In the genomic region with DNA sequence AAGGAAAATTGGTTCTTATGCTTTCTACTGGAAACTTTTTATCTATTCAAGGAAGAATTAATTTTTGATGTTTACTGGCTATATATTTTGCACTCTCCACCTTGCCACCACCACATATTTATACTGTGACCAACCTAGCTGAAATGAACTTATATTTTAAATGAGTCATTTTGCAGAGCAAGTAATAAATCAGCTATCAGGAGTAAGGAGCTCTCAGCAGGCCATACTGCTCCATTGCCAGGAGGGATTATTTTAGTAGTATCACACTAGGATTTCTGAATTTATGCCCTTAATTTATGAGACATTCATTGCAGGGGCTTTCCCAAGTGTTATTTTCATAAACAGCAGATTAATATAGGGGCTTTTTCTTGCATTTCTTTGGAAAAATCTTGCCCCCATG, we compare ENCODE assay signal across 2 cellular contexts.
A peak's percentile ranks its signal among the peaks of the same experiment; 100 is the strongest.
TF ChIP-seq lines count a peak whose summit lies in the region.

No MANE protein-coding gene starts in this region.

TF ChIP-seq in HEK293, 187 proteins besides CTCF, POLR2A, EP300 and RAD21 (continued from another document):
- TF ChIP-seq, protein P1, sequence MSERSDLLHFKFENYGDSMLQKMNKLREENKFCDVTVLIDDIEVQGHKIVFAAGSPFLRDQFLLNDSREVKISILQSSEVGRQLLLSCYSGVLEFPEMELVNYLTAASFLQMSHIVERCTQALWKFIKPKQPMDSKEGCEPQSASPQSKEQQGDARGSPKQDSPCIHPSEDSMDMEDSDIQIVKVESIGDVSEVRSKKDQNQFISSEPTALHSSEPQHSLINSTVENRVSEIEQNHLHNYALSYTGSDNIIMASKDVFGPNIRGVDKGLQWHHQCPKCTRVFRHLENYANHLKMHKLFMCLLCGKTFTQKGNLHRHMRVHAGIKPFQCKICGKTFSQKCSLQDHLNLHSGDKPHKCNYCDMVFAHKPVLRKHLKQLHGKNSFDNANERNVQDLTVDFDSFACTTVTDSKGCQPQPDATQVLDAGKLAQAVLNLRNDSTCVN (tag by site-specific recombination; optimal IDR thresholded peaks at IDR 0.05) = no peak
- TF ChIP-seq ZIC2 (tag by site-specific recombination; IDR thresholded peaks at IDR 0.05) (0 out of 2 replicates have a peak, but pooled peaks have one; percentile 37), ZNF610 (tag by site-specific recombination; IDR thresholded peaks at IDR 0.05; ENCODE audit: borderline replicate concordance) (no peak), GLI2 (tag by site-specific recombination; IDR thresholded peaks at IDR 0.05; ENCODE audit: borderline replicate concordance, low read depth) (no peak), ZNF324 (tag by site-specific recombination; IDR thresholded peaks at IDR 0.05) (no peak)
TF ChIP-seq in HEK293: peak in this region for 2.

TF ChIP-seq in SK-N-SH treated with all-trans-retinoic acid at 6 μM for 48 hours, 23 proteins besides CTCF, POLR2A, EP300 and RAD21 (continued from another document):
- TF ChIP-seq, protein P2, sequence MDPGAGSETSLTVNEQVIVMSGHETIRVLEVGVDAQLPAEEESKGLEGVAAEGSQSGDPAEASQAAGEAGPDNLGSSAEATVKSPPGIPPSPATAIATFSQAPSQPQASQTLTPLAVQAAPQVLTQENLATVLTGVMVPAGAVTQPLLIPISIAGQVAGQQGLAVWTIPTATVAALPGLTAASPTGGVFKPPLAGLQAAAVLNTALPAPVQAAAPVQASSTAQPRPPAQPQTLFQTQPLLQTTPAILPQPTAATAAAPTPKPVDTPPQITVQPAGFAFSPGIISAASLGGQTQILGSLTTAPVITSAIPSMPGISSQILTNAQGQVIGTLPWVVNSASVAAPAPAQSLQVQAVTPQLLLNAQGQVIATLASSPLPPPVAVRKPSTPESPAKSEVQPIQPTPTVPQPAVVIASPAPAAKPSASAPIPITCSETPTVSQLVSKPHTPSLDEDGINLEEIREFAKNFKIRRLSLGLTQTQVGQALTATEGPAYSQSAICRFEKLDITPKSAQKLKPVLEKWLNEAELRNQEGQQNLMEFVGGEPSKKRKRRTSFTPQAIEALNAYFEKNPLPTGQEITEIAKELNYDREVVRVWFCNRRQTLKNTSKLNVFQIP (CRISPR knock-in tag; IDR thresholded peaks at IDR 0.05; ENCODE audit: borderline replicate concordance, low read depth) = no peak
- TF ChIP-seq, protein P3, sequence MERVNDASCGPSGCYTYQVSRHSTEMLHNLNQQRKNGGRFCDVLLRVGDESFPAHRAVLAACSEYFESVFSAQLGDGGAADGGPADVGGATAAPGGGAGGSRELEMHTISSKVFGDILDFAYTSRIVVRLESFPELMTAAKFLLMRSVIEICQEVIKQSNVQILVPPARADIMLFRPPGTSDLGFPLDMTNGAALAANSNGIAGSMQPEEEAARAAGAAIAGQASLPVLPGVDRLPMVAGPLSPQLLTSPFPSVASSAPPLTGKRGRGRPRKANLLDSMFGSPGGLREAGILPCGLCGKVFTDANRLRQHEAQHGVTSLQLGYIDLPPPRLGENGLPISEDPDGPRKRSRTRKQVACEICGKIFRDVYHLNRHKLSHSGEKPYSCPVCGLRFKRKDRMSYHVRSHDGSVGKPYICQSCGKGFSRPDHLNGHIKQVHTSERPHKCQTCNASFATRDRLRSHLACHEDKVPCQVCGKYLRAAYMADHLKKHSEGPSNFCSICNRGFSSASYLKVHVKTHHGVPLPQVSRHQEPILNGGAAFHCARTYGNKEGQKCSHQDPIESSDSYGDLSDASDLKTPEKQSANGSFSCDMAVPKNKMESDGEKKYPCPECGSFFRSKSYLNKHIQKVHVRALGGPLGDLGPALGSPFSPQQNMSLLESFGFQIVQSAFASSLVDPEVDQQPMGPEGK (CRISPR knock-in tag; IDR thresholded peaks at IDR 0.05; ENCODE audit: borderline replicate concordance) = no peak
- TF ChIP-seq ISL1 (CRISPR knock-in tag; IDR thresholded peaks at IDR 0.05) = no peak
- TF ChIP-seq OSR1 (CRISPR knock-in tag; IDR thresholded peaks at IDR 0.05) = no peak
- TF ChIP-seq ZFP30 (CRISPR knock-in tag; IDR thresholded peaks at IDR 0.05) = no peak
- TF ChIP-seq ZC3H10 (CRISPR knock-in tag; IDR thresholded peaks at IDR 0.05) = no peak
- no peak for TF ChIP-seq SNAI2 (CRISPR knock-in tag; IDR thresholded peaks at IDR 0.05)
- no peak for TF ChIP-seq ESRRG (CRISPR knock-in tag; IDR thresholded peaks at IDR 0.05)
- TF ChIP-seq TCF4 (CRISPR knock-in tag; IDR thresholded peaks at IDR 0.05; ENCODE audit: borderline replicate concordance) = no peak
- no peak for TF ChIP-seq PPARA (CRISPR knock-in tag; IDR thresholded peaks at IDR 0.05; ENCODE audit: borderline replicate concordance)
TF ChIP-seq in SK-N-SH treated with all-trans-retinoic acid at 6 μM for 48 hours: peak in this region for 0.
